ENCODE assay signal across 8 cellular contexts in the genomic region with DNA sequence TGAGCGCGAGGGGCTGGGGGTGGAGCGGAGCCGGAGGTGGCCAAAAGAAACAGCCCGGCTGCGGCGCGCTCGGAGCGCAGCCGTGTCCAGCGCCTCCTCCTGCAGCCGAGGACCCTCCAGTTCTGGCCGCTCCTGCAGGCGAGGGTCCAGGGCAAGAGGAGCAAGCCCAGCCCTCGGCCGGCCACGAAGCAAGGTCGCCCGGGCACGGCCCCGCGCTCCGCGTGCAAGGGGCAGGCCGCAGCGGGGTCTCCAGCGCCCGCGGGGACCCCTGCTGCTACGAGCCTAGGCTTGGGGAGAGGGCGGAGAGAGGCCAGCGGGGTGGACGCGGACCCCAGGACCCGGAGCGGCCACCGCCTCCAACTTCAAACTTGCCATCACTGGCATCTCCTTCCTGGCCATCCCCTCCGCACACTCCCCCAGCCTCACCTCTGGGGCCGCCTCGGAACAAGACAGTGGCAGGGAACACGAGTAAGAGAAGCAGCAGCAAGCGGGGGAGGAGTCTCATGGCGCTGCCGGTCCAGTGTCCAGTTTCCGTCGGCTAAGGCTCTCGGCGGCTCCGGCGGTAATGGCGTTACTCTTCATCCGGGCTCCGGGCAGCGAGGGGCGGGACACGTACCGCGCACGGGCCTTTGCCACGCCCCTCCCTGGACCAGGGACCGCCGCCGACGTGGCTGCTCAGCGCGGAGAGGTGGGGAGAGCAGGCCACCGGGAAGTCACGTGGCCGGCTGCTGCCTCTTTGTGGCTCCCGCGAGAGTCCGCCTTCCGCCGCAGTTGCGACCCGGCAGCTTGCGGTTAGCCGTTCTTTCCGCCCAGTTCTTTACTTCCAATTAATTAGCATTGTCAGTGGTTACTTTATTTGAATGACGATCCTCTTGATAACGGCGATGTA. TPM values are rescaled to one million over a fixed set of nuclear protein-coding genes. Genes with fewer than 3 reads are reported as not detected.
DNase-seq lines count a peak whose midpoint lies in the region; ATAC-seq and TF ChIP-seq lines count a peak whose summit lies in the region.

A gene (minus strand): TSS at position 584 of the 889 bp plus-strand sequence. CDS start 79 bp downstream, at position 505.

- CTCF ChIA-PET in RWPE1 (lab: Yijun Ruan, JAX), result interaction anchor here (0.7 kb wide), 1 partner anchor 34 kb away, joined by 3 read pairs; no protein-coding TSS in a partner anchor
- CTCF ChIA-PET in naive thymus-derived CD4-positive, alpha-beta T cell (lab: Charles Lee), result interaction anchor here (1.3 kb wide), 1 partner anchor 78 kb away, joined by 3 read pairs; no protein-coding TSS in a partner anchor

- no peaks in the 10 kb centered on the region for H3K27me3 ChIP-seq in fibroblast of lung (ENCODE audit: control insufficient read depth, insufficient read depth, low read length)
- H3K27me3 ChIP-seq in naive thymus-derived CD4-positive, alpha-beta T cell (ENCODE audit: control insufficient read depth in 2 of 2, insufficient read depth in 2 of 2, low read length in 2 of 2), result no peaks in the 10 kb centered on the region

- peak; percentile 100 for DNase-seq in Daoy (ENCODE audit: low read depth)
- DNase-seq in GOT3 (lab: John Stamatoyannopoulos, UW), result peak; percentile 90
- peak; percentile 85 for DNase-seq in LNCaP clone FGC (ENCODE audit: low read depth)
- DNase-seq in RWPE1 (ENCODE audit: low spot score), result peak; percentile 98
- DNase-seq in fibroblast of lung (ENCODE audit: low read depth in 2 of 2), result peak; percentile 95 to 96
- DNase-seq in naive thymus-derived CD4-positive, alpha-beta T cell, result peak; percentile 76 to 97 (median 84)
- DNase-seq in stimulated activated naive B cell treated with anti-CD40 and anti-IgM and Interleukin-4, amounts not matched to agents 10 μg/mL and 1 μg/mL and 100 μg/mL, for 72 hours, result peak; percentile 97

- H3K4me1 ChIP-seq in fibroblast of lung (ENCODE audit: control insufficient read depth, extremely low read depth, insufficient read depth, low read length), result peaks cover 3% of the 10 kb centered on the region
- peaks cover 6 to 27% of the 10 kb centered on the region in 2 donors for H3K4me1 ChIP-seq in naive thymus-derived CD4-positive, alpha-beta T cell (ENCODE audit: control insufficient read depth in 2 of 2, insufficient read depth in 2 of 2, low read length in 2 of 2)

- H3K79me2 ChIP-seq in fibroblast of lung (ENCODE audit: control insufficient read depth, insufficient read depth, low read length), result peaks cover 44% of the 10 kb centered on the region

- TF ChIP-seq CTCF in LNCaP clone FGC (IDR thresholded peaks at IDR 0.05; ENCODE audit: control insufficient read depth, extremely low read depth, insufficient read depth), result no peak
- no peak for TF ChIP-seq CTCF in RWPE1 (conservative IDR thresholded peaks at IDR 0.05; ENCODE audit: low read depth)
- no peak for TF ChIP-seq CTCF in fibroblast of lung (conservative IDR thresholded peaks at IDR 0.05 in 1 of 2, IDR thresholded peaks at IDR 0.05 in 1 of 2; ENCODE audit: low read depth in 1 of 2, low read length in 2 of 2)

- no peaks in the 10 kb centered on the region for H3K9me3 Mint-ChIP-seq in activated T-helper 17 cell treated with anti-CD3 and anti-CD28 coated beads, Interleukin-2, amount 50 U/mL, for 72 hours
- H3K9me3 Mint-ChIP-seq in naive thymus-derived CD4-positive, alpha-beta T cell, result peaks cover 0 to 4% (median 0%) of the 10 kb centered on the region in 11 donors
- no peaks in the 10 kb centered on the region for H3K9me3 Mint-ChIP-seq in stimulated activated naive B cell treated with anti-CD40 and anti-IgM and Interleukin-4, amounts not matched to agents 10 μg/mL and 1 μg/mL and 100 μg/mL, for 72 hours

- no peaks in the 10 kb centered on the region for H3K9me3 ChIP-seq in fibroblast of lung (ENCODE audit: control insufficient read depth, insufficient read depth, low read depth, low read length)
- H3K9me3 ChIP-seq in naive thymus-derived CD4-positive, alpha-beta T cell (ENCODE audit: control insufficient read depth in 2 of 3, low read length in 3 of 3), result no peaks in the 10 kb centered on the region

- peak within 1 kb of the TSS; percentile 100 for H3K27ac Mint-ChIP-seq in activated T-helper 17 cell treated with anti-CD3 and anti-CD28 coated beads, Interleukin-2, amount 50 U/mL, for 72 hours
- H3K27ac Mint-ChIP-seq in naive thymus-derived CD4-positive, alpha-beta T cell, result peak within 1 kb of the TSS; percentile 87 to 93 (median 92)
- H3K27ac Mint-ChIP-seq in stimulated activated naive B cell treated with anti-CD40 and anti-IgM and Interleukin-4, amounts not matched to agents 10 μg/mL and 1 μg/mL and 100 μg/mL, for 72 hours, result peak within 1 kb of the TSS; percentile 94

- H3K9ac ChIP-seq in fibroblast of lung (ENCODE audit: insufficient read depth, low read length), result peak within 1 kb of the TSS; percentile 96

- H3K27ac ChIP-seq in RWPE1, result peak within 1 kb of the TSS; percentile 87
- peak within 1 kb of the TSS; percentile 92 for H3K27ac ChIP-seq in fibroblast of lung (ENCODE audit: insufficient read depth, low read length)
- peak within 1 kb of the TSS; percentile 76 for H3K27ac ChIP-seq in naive thymus-derived CD4-positive, alpha-beta T cell (ENCODE audit: low read depth, low read length)

- H3K36me3 ChIP-seq in fibroblast of lung (ENCODE audit: control insufficient read depth, insufficient read depth, low read length), result peaks cover 2% of the 10 kb centered on the region
- H3K36me3 ChIP-seq in naive thymus-derived CD4-positive, alpha-beta T cell (ENCODE audit: control insufficient read depth in 2 of 3, insufficient read depth in 3 of 3, low read length in 3 of 3), result peaks cover 0 to 24% (median 7%) of the 10 kb centered on the region in 3 experiments

- peak within 1 kb of the TSS; percentile 100 for H3K4me3 Mint-ChIP-seq in activated T-helper 17 cell treated with anti-CD3 and anti-CD28 coated beads, Interleukin-2, amount 50 U/mL, for 72 hours
- peak within 1 kb of the TSS; percentile 83 to 99 (median 94) for H3K4me3 Mint-ChIP-seq in naive thymus-derived CD4-positive, alpha-beta T cell
- peak within 1 kb of the TSS; percentile 95 to 97 for H3K4me3 Mint-ChIP-seq in stimulated activated naive B cell treated with anti-CD40 and anti-IgM and Interleukin-4, amounts not matched to agents 10 μg/mL and 1 μg/mL and 100 μg/mL, for 72 hours

- POLR2A ChIA-PET in RWPE1 (lab: Yijun Ruan, JAX; ENCODE audit: low non-redundant PET), result interaction anchor here (0.6 kb wide), 3 partner anchors 35 to 414 kb away, joined by 4 to 6 read pairs (median 5); a partner anchor contains a TSS
- POLR2A ChIA-PET in naive thymus-derived CD4-positive, alpha-beta T cell (lab: Charles Lee), result interaction anchor here (0.6 to 1.7 kb wide), 8 partner anchors 12 to 757 kb away, joined by 3 to 12 read pairs (median 4); a partner anchor contains a TSS

- no peaks in the 10 kb centered on the region for H4K20me1 ChIP-seq in fibroblast of lung (ENCODE audit: control insufficient read depth, extremely low read depth, insufficient read depth, low read length)

- peaks cover 17% of the 10 kb centered on the region for H3K4me1 Mint-ChIP-seq in activated T-helper 17 cell treated with anti-CD3 and anti-CD28 coated beads, Interleukin-2, amount 50 U/mL, for 72 hours
- peaks cover 31 to 65% (median 50%) of the 10 kb centered on the region in 7 donors for H3K4me1 Mint-ChIP-seq in naive thymus-derived CD4-positive, alpha-beta T cell
- peaks cover 7 to 22% of the 10 kb centered on the region in 2 donors for H3K4me1 Mint-ChIP-seq in stimulated activated naive B cell treated with anti-CD40 and anti-IgM and Interleukin-4, amounts not matched to agents 10 μg/mL and 1 μg/mL and 100 μg/mL, for 72 hours

- intact Hi-C loops in naive thymus-derived CD4-positive, alpha-beta T cell (cut with micrococcal nuclease), result loop anchor here (1.0 to 5.0 kb wide), 10 partner anchors 30 to 1122 kb away; a partner anchor contains a TSS

- H3K4me3 ChIP-seq in LNCaP clone FGC (ENCODE audit: low read depth, low read length) (peak within 1 kb of the TSS; percentile 84), fibroblast of lung (replicated peaks in 1 of 4; ENCODE audit: control extremely low read depth in 1 of 4, insufficient read depth in 1 of 4, low read depth in 3 of 4, low read length in 4 of 4) (peak within 1 kb of the TSS; percentile 67 to 97 (median 95))
- peak within 1 kb of the TSS; percentile 66 for H3K4me3 ChIP-seq in naive thymus-derived CD4-positive, alpha-beta T cell (ENCODE audit: low read length)

- H3K36me3 Mint-ChIP-seq in activated T-helper 17 cell treated with anti-CD3 and anti-CD28 coated beads, Interleukin-2, amount 50 U/mL, for 72 hours (ENCODE audit: low read depth), result peaks cover 45% of the 10 kb centered on the region
- H3K36me3 Mint-ChIP-seq in naive thymus-derived CD4-positive, alpha-beta T cell, result peaks cover 7 to 37% (median 14%) of the 10 kb centered on the region in 5 donors
- H3K36me3 Mint-ChIP-seq in stimulated activated naive B cell treated with anti-CD40 and anti-IgM and Interleukin-4, amounts not matched to agents 10 μg/mL and 1 μg/mL and 100 μg/mL, for 72 hours, result peaks cover 16 to 20% of the 10 kb centered on the region in 2 donors

- peak within 1 kb of the TSS; percentile 90 for H2AFZ ChIP-seq in fibroblast of lung (ENCODE audit: low read length)

- ATAC-seq in activated T-helper 17 cell treated with anti-CD3 and anti-CD28 coated beads, Interleukin-2, amount 50 U/mL, for 72 hours (replicated peaks), result peak; percentile 99
- ATAC-seq in naive thymus-derived CD4-positive, alpha-beta T cell, result peak; percentile 99
- peak; percentile 99 to 100 for ATAC-seq in stimulated activated naive B cell treated with anti-CD40 and anti-IgM and Interleukin-4, amounts not matched to agents 10 μg/mL and 1 μg/mL and 100 μg/mL, for 72 hours (replicated peaks)

- peak within 1 kb of the TSS; percentile 73 for H3K4me2 ChIP-seq in fibroblast of lung (ENCODE audit: extremely low read depth, insufficient read depth, low read length)

- H3K27me3 Mint-ChIP-seq in activated T-helper 17 cell treated with anti-CD3 and anti-CD28 coated beads, Interleukin-2, amount 50 U/mL, for 72 hours, result no peaks in the 10 kb centered on the region
- no peaks in the 10 kb centered on the region for H3K27me3 Mint-ChIP-seq in naive thymus-derived CD4-positive, alpha-beta T cell
- H3K27me3 Mint-ChIP-seq in stimulated activated naive B cell treated with anti-CD40 and anti-IgM and Interleukin-4, amounts not matched to agents 10 μg/mL and 1 μg/mL and 100 μg/mL, for 72 hours, result no peaks in the 10 kb centered on the region

RNA-seq across cellular contexts. Expression of the gene that starts here (rescaled TPM):
- 154 and 200 TPM in 2 replicates for total RNA-seq in Daoy (2014; rRNA removed; shearing (Covaris generic))
- total RNA-seq in activated T-helper 17 cell treated with anti-CD3 and anti-CD28 coated beads, Interleukin-2, amount 50 U/mL, for 72 hours, result 100 to 1,000 TPM; 101 to 157 TPM
- total RNA-seq in fibroblast of lung, result 55.7 and 65.6 TPM in 2 replicates
- 237 and 266 TPM in 2 replicates for polyA plus RNA-seq in fibroblast of lung
- polyA plus RNA-seq in fibroblast of lung (2012), result 133 and 171 TPM in 2 replicates
- 35.8 and 55.1 TPM in 2 replicates for polyA minus RNA-seq in fibroblast of lung (ENCODE audit: low replicate concordance)
- 100 to 1,000 TPM in 3 of 5 experiments, 10 to 100 TPM in 2; 75.0 to 178 (median 127) TPM for total RNA-seq in naive thymus-derived CD4-positive, alpha-beta T cell
- polyA plus RNA-seq in naive thymus-derived CD4-positive, alpha-beta T cell, result 100 to 1,000 TPM; 151 to 204 TPM

Comparison
In these comparisons a context has a peak if more than half of its experiments do, and no peak if none do; other contexts are left out.
1. Peak in every context shown above with its lines: DNase-seq, ATAC-seq, H3K4me3 ChIP-seq and H3K27ac ChIP-seq.